In the genomic region with DNA sequence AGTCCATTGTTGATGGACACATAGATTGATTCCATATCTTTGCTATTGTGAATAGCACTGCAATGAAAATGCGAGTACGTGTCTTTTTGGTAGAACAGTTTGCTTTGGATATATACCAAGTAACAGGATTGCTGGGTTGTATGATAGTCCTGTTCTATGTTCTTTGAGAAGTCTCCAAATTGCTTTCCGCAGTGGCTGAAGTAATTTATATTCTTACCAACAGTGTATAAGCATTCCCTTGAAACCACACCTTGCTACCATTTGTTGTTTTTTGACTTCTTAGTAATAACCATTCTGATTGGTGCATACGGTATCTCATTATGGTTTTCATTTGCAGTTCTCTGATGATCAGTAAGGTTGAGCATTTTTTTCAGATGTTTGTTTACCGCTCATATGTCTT, we compare ENCODE assay signal across 11 cellular contexts.
"Had no signal": no experiment of that assay in that cellular context is flagged by ENCODE, and none has a peak within 500 bp of the region (broad histone marks: within the 10 kb centered on the region; RNA-seq: fewer than 3 reads in every experiment).

No MANE protein-coding gene starts in this region.

- H3K4me3 Mint-ChIP-seq: GM23338, H9, HFFc6 had no signal

- H3K4me3 ChIP-seq: GM23248, GM23338, HAP-1 had no signal

- H3K36me3 ChIP-seq: HAP-1 had no signal

- H3K27ac ChIP-seq: GM23248 had no signal

- H3K9me3 Mint-ChIP-seq: GM23338 had no signal

- H3K9ac ChIP-seq: GM23248 had no signal

- DNase-seq: GM23248, GOT3, H7, H9, HCEC 1CT, HFFc6 had no signal

- H3K9me3 ChIP-seq: HAP-1 had no signal

- ATAC-seq: GM23338, HCT116 had no signal

- H3K4me2 ChIP-seq: GM23338 had no signal

- H3K4me1 Mint-ChIP-seq: GM23338, H9 had no signal

- H2AFZ ChIP-seq: GM23248, GM23338 had no signal

- FAIRE-seq: H1, H54 had no signal

- H3K4me1 ChIP-seq: HAP-1 had no signal

- H3K27ac Mint-ChIP-seq: GM23338, H9, HFFc6 had no signal
